In the genomic region with DNA sequence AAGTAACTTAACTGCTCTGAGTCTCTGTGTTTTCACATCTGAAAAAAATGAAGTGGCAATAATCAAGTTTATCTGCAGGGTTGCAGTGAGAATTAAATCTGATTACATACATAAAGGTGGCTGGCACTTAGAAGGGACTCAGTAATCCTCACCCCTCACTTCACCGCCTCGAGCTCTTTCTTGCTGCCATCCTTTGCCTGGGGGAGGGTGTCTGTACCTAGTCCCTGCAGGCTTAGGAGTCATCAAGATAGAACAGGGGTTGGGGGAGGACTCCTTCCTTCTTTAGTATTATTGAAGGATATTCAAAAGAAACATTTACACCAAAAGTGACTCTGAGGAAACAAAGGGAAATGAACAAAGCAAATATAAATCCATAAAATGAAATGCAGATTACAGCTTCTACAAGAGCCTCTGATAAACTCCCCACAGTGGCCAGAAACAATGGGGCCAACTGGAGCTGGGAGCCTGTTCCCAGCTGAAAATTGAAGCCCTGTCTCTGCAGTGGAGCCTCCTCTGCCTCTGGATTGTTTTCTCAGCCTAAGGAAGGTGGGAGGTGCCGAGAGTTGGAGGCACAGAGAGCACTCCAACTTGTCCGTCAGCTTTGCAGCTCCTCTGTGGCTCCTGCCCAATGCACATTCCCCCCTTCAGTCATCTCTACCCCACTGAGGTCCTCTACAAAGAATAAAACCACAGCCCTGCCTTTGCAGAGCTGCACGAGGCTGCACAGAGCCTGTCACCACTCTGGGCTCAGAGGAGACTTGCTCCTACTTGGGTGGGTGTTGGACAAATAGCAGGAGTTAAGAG, we compare ENCODE assay signal across 2 cellular contexts.
TF ChIP-seq lines count a peak whose summit lies in the region.

No MANE protein-coding gene starts in this region.

TF ChIP-seq in A549, 52 proteins besides CTCF, POLR2A, EP300 and RAD21 (continued from another document):
- TF ChIP-seq, protein P1, sequence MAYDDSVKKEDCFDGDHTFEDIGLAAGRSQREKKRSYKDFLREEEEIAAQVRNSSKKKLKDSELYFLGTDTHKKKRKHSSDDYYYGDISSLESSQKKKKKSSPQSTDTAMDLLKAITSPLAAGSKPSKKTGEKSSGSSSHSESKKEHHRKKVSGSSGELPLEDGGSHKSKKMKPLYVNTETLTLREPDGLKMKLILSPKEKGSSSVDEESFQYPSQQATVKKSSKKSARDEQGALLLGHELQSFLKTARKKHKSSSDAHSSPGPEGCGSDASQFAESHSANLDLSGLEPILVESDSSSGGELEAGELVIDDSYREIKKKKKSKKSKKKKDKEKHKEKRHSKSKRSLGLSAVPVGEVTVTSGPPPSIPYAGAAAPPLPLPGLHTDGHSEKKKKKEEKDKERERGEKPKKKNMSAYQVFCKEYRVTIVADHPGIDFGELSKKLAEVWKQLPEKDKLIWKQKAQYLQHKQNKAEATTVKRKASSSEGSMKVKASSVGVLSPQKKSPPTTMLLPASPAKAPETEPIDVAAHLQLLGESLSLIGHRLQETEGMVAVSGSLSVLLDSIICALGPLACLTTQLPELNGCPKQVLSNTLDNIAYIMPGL (CRISPR knock-in tag; IDR thresholded peaks at IDR 0.05; ENCODE audit: borderline replicate concordance) = no peak
- TF ChIP-seq, protein P2, sequence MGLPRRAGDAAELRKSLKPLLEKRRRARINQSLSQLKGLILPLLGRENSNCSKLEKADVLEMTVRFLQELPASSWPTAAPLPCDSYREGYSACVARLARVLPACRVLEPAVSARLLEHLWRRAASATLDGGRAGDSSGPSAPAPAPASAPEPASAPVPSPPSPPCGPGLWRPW (IDR thresholded peaks at IDR 0.05) = no peak
- TF ChIP-seq MAFK (IDR thresholded peaks at IDR 0.05; ENCODE audit: partially characterized antibody) = no peak
- no peak for TF ChIP-seq ZC3H11A (IDR thresholded peaks at IDR 0.05)
- no peak for TF ChIP-seq NR3C1 (IDR thresholded peaks at IDR 0.05)
- TF ChIP-seq POLR2AphosphoS2 (conservative IDR thresholded peaks at IDR 0.05; ENCODE audit: low read length) = no peak
- TF ChIP-seq JUN (IDR thresholded peaks at IDR 0.05) = no peak
- TF ChIP-seq PHF8 (IDR thresholded peaks at IDR 0.05; ENCODE audit: borderline replicate concordance, low read depth) = no peak
- no peak for TF ChIP-seq HOXB13 (CRISPR knock-in tag; IDR thresholded peaks at IDR 0.05; ENCODE audit: low read depth)
- no peak for TF ChIP-seq TP53 (CRISPR knock-in tag; IDR thresholded peaks at IDR 0.05)
- no peak for TF ChIP-seq CHD4 (IDR thresholded peaks at IDR 0.05; ENCODE audit: borderline replicate concordance)

TF ChIP-seq in HEK293, 187 proteins besides CTCF, POLR2A, EP300 and RAD21 (continued from another document):
- TF ChIP-seq, protein P3, sequence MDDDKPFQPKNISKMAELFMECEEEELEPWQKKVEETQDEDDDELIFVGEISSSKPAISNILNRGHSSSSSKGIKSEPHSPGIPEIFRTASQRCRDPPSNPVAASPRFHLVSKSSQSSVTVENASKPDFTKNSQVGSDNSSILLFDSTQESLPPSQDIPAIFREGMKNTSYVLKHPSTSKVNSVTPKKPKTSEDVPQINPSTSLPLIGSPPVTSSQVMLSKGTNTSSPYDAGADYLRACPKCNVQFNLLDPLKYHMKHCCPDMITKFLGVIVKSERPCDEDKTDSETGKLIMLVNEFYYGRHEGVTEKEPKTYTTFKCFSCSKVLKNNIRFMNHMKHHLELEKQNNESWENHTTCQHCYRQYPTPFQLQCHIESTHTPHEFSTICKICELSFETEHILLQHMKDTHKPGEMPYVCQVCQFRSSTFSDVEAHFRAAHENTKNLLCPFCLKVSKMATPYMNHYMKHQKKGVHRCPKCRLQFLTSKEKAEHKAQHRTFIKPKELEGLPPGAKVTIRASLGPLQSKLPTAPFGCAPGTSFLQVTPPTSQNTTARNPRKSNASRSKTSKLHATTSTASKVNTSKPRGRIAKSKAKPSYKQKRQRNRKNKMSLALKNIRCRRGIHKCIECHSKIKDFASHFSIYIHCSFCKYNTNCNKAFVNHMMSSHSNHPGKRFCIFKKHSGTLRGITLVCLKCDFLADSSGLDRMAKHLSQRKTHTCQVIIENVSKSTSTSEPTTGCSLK (tag by site-specific recombination; IDR thresholded peaks at IDR 0.05) = no peak
- TF ChIP-seq, protein P4, sequence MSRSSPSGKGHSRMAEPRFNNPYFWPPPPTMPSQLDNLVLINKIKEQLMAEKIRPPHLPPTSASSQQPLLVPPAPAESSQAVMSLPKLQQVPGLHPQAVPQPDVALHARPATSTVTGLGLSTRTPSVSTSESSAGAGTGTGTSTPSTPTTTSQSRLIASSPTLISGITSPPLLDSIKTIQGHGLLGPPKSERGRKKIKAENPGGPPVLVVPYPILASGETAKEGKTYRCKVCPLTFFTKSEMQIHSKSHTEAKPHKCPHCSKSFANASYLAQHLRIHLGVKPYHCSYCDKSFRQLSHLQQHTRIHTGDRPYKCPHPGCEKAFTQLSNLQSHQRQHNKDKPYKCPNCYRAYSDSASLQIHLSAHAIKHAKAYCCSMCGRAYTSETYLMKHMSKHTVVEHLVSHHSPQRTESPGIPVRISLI (tag by site-specific recombination; IDR thresholded peaks at IDR 0.05) = no peak
- TF ChIP-seq ZNF544 (tag by site-specific recombination; IDR thresholded peaks at IDR 0.05) (no peak), ZNF548 (tag by site-specific recombination; IDR thresholded peaks at IDR 0.05) (no peak)
